1 cellular context compared by ENCODE assay signal in the genomic region with DNA sequence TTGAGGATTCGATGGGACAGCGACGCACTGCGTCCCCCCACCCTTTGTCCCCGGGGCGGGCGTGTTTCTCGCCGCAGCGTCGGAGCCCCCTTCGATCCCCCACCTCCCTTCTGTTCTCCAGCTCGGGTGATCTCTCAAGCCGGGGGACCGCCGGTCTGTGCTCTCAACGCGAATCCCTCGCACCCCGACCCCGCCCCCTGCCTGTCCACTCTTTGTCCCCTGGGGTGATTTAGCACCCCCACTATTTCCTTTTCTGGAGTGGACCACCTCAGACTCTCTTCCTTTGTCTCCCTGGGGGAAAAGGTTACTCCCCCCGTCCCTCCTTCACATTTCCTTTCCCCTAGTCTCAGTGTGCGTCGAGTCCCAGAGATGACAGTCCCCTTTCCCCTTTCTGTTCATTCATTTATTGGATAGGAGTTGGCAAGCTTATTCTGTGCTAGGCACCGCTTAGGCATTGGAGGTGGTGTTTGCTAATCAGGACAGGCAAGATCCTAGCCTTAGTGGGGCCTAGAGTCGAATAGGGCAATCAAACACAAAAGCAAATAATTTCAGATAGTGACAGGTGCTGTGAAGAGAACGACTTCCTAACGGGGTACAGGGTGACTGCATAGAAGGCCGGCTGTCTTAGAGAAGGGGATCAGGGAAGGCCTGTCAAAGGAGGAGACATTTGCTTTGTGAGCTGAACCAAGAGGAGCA.
TF ChIP-seq lines count a peak whose summit lies in the region.

No MANE protein-coding gene starts in this region.

TF ChIP-seq in K562, 482 proteins besides CTCF, POLR2A, EP300 and RAD21 (continued from another document and continues in another):
- TF ChIP-seq, protein P1, sequence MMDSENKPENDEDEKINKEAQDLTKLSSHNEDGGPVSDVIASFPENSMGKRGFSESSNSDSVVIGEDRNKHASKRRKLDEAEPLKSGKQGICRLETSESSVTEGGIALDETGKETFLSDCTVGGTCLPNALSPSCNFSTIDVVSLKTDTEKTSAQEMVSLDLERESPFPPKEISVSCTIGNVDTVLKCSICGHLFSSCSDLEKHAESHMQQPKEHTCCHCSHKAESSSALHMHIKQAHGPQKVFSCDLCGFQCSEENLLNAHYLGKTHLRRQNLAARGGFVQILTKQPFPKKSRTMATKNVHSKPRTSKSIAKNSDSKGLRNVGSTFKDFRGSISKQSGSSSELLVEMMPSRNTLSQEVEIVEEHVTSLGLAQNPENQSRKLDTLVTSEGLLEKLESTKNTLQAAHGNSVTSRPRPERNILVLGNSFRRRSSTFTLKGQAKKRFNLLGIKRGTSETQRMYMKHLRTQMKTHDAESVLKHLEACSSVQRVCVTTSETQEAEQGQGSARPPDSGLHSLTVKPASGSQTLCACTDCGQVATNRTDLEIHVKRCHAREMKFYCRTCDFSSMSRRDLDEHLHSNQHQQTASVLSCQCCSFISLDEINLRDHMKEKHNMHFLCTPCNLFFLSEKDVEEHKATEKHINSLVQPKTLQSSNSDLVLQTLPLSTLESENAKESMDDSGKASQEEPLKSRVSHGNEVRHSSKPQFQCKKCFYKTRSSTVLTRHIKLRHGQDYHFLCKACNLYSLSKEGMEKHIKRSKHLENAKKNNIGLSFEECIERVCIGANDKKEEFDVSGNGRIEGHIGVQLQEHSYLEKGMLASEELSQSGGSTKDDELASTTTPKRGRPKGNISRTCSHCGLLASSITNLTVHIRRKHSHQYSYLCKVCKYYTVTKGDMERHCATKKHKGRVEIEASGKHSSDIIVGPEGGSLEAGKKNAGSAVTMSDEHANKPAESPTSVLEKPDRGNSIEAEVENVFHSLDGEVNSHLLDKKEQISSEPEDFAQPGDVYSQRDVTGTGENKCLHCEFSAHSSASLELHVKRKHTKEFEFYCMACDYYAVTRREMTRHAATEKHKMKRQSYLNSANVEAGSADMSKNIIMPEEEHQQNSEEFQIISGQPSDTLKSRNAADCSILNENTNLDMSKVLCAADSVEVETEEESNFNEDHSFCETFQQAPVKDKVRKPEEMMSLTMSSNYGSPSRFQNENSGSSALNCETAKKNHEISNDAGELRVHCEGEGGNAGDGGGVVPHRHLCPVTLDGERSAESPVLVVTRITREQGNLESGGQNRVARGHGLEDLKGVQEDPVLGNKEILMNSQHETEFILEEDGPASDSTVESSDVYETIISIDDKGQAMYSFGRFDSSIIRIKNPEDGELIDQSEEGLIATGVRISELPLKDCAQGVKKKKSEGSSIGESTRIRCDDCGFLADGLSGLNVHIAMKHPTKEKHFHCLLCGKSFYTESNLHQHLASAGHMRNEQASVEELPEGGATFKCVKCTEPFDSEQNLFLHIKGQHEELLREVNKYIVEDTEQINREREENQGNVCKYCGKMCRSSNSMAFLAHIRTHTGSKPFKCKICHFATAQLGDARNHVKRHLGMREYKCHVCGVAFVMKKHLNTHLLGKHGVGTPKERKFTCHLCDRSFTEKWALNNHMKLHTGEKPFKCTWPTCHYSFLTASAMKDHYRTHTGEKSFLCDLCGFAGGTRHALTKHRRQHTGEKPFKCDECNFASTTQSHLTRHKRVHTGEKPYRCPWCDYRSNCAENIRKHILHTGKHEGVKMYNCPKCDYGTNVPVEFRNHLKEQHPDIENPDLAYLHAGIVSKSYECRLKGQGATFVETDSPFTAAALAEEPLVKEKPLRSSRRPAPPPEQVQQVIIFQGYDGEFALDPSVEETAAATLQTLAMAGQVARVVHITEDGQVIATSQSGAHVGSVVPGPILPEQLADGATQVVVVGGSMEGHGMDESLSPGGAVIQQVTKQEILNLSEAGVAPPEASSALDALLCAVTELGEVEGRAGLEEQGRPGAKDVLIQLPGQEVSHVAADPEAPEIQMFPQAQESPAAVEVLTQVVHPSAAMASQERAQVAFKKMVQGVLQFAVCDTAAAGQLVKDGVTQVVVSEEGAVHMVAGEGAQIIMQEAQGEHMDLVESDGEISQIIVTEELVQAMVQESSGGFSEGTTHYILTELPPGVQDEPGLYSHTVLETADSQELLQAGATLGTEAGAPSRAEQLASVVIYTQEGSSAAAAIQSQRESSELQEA (IDR thresholded peaks at IDR 0.05; ENCODE audit: low read depth), result no peak
- TF ChIP-seq NR2F6 (CRISPR knock-in tag; IDR thresholded peaks at IDR 0.05) (no peak), TCF7 (IDR thresholded peaks at IDR 0.05; ENCODE audit: borderline replicate concordance) (no peak), ZNF354B (CRISPR knock-in tag; IDR thresholded peaks at IDR 0.05) (no peak), NBN (IDR thresholded peaks at IDR 0.05; ENCODE audit: low read depth) (no peak), POU5F1 (IDR thresholded peaks at IDR 0.05; ENCODE audit: borderline replicate concordance, low read depth, low read length, partially characterized antibody) (no peak), ZC3H4 (CRISPR knock-in tag; IDR thresholded peaks at IDR 0.05; ENCODE audit: borderline replicate concordance) (peak; percentile 21; the same call in 1 of the 2 replicates), ZNF75A (CRISPR knock-in tag; IDR thresholded peaks at IDR 0.05) (no peak), RBM15 (IDR thresholded peaks at IDR 0.05; ENCODE audit: insufficient read depth, low read length) (no peak), BCOR (IDR thresholded peaks at IDR 0.05) (no peak), SMAD1 (IDR thresholded peaks at IDR 0.05; ENCODE audit: low read depth, low read length, partially characterized antibody) (no peak), ZNF217 (CRISPR knock-in tag; IDR thresholded peaks at IDR 0.05) (no peak), ZFX (CRISPR knock-in tag; IDR thresholded peaks at IDR 0.05) (0 out of 2 replicates have a peak, but pooled peaks have one; percentile 9), MEIS2 (IDR thresholded peaks at IDR 0.05; ENCODE audit: partially characterized antibody) (peak; percentile 12), SIN3A (IDR thresholded peaks at IDR 0.05; ENCODE audit: borderline replicate concordance in 2 of 2, control insufficient read depth in 1 of 2, low read depth in 2 of 2, low read length in 2 of 2) (0 out of 4 replicates have a peak, but pooled peaks of 1 of the 2 experiments have one; percentile 22), SMAD3 (CRISPR knock-in tag; conservative IDR thresholded peaks at IDR 0.05) (no peak), MEF2A (IDR thresholded peaks at IDR 0.05; ENCODE audit: control insufficient read depth, low read depth, low read length) (no peak), L3MBTL2 (IDR thresholded peaks at IDR 0.05) (no peak), ZNF263 (CRISPR knock-in tag; IDR thresholded peaks at IDR 0.05; ENCODE audit: borderline replicate concordance) (peak; percentile 49; the same call in 1 of the 2 replicates), HDAC2 (IDR thresholded peaks at IDR 0.05) (no peak; the same call in 1 of the 2 replicates), ZNF589 (CRISPR knock-in tag; IDR thresholded peaks at IDR 0.05; ENCODE audit: low read depth) (no peak), CBFA2T2 (conservative IDR thresholded peaks at IDR 0.05) (no peak), MEF2D (tag; conservative IDR thresholded peaks at IDR 0.05; ENCODE audit: low read depth) (no peak), ZC3H8 (IDR thresholded peaks at IDR 0.05) (no peak), RUNX1 (IDR thresholded peaks at IDR 0.05; ENCODE audit: low read depth) (no peak), ZNF830 (CRISPR knock-in tag; IDR thresholded peaks at IDR 0.05) (no peak), MGA (IDR thresholded peaks at IDR 0.05) (no peak)
- TF ChIP-seq, protein P2, sequence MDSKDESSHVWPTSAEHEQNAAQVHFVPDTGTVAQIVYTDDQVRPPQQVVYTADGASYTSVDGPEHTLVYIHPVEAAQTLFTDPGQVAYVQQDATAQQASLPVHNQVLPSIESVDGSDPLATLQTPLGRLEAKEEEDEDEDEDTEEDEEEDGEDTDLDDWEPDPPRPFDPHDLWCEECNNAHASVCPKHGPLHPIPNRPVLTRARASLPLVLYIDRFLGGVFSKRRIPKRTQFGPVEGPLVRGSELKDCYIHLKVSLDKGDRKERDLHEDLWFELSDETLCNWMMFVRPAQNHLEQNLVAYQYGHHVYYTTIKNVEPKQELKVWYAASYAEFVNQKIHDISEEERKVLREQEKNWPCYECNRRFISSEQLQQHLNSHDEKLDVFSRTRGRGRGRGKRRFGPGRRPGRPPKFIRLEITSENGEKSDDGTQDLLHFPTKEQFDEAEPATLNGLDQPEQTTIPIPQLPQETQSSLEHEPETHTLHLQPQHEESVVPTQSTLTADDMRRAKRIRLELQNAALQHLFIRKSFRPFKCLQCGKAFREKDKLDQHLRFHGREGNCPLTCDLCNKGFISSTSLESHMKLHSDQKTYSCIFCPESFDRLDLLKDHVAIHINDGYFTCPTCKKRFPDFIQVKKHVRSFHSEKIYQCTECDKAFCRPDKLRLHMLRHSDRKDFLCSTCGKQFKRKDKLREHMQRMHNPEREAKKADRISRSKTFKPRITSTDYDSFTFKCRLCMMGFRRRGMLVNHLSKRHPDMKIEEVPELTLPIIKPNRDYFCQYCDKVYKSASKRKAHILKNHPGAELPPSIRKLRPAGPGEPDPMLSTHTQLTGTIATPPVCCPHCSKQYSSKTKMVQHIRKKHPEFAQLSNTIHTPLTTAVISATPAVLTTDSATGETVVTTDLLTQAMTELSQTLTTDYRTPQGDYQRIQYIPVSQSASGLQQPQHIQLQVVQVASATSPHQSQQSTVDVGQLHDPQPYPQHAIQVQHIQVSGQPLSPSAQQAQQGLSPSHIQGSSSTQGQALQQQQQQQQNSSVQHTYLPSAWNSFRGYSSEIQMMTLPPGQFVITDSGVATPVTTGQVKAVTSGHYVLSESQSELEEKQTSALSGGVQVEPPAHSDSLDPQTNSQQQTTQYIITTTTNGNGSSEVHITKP (IDR thresholded peaks at IDR 0.05; ENCODE audit: partially characterized antibody), result peak; percentile 83
